In genomic region chr1:201205036-201205435, GRCh38 we compare ENCODE assay signal across 26 cellular contexts. TPM values are rescaled to one million over a fixed set of nuclear protein-coding genes. Genes with fewer than 3 reads are reported as not detected.
"Had no signal": no experiment of that assay in that cellular context is flagged by ENCODE, and none has a peak within 500 bp of the region (broad histone marks: within the 10 kb centered on the region; RNA-seq: fewer than 3 reads in every experiment).

No MANE protein-coding gene starts in this region.

- FAIRE-seq: urothelium cell line had no signal

- H3K4me3 ChIP-seq: stomach, suprapubic skin, testis, thoracic aorta, thyroid gland, tibial artery, tibial nerve, transverse colon, upper lobe of left lung, upper lobe of right lung, uterus, vagina had no signal

- H3K4me1 ChIP-seq: stomach, suprapubic skin, testis, thyroid gland, tibial artery, tibial nerve, transverse colon, upper lobe of left lung, upper lobe of right lung, uterus, vagina had no signal

- H3K36me3 ChIP-seq: stomach, suprapubic skin, thoracic aorta, thyroid gland, tibial artery, tibial nerve, transverse colon, upper lobe of left lung, upper lobe of right lung, uterus, vagina had no signal

- DNase-seq: stimulated activated CD4-positive, alpha-beta T cell treated with anti-CD3 and anti-CD28 coated beads, Interleukin-2, amount 100 ng/mL, for 48 hours; stimulated activated CD4-positive, alpha-beta T cell treated with anti-CD3 and anti-CD28 coated beads, Interleukin-4, amount 100 ng/mL, for 1 hour; stimulated activated CD4-positive, alpha-beta T cell treated with anti-CD3 and anti-CD28 coated beads, Interleukin-4, amount 100 ng/mL, for 24 hours; stimulated activated CD4-positive, alpha-beta T cell treated with anti-CD3 and anti-CD28 coated beads, Interleukin-4, amount 100 ng/mL, for 4 hours; stimulated activated CD8-positive, alpha-beta memory T cell treated with anti-CD3 and anti-CD28 coated beads, Interleukin-4, amount 100 ng/mL, for 48 hours; stimulated activated naive B cell treated with anti-CD40 and anti-IgM and Interleukin-4, amounts not matched to agents 10 μg/mL and 1 μg/mL and 100 μg/mL, for 72 hours; stimulated activated naive CD4-positive, alpha-beta T cell; stimulated activated naive CD4-positive, alpha-beta T cell treated with Interleukin-2 at 50 U/mL for 16 hours; stimulated activated naive CD8-positive, alpha-beta T cell treated with anti-CD3 and anti-CD28 coated beads, Interleukin-15, amount 100 ng/mL, for 72 hours; stimulated activated naive CD8-positive, alpha-beta T cell treated with anti-CD3 and anti-CD28 coated beads, Interleukin-15, Interleukin-2, amounts not matched to agents 100 U/mL and 50 U/mL, for 24 hours; stomach; substantia nigra; testis; thyroid gland; tibial artery; transverse colon; trophoblast cell; upper lobe of right lung; uterus had no signal

- H3K27ac ChIP-seq: stomach, suprapubic skin, testis, thoracic aorta, thyroid gland, tibial artery, tibial nerve, transverse colon, upper lobe of left lung, upper lobe of right lung, uterus, vagina had no signal

- H3K27me3 ChIP-seq: stomach, testis, thyroid gland, tibial artery, tibial nerve, transverse colon, upper lobe of left lung, upper lobe of right lung, uterus, vagina had no signal

- H3K9me3 ChIP-seq: stomach, suprapubic skin, testis, thoracic aorta, thyroid gland, tibial artery, tibial nerve, transverse colon, upper lobe of left lung, upper lobe of right lung, uterus, vagina had no signal

RNA-seq across cellular contexts. Expression of gene IGFN1, which starts 14.4 kb away (rescaled TPM):
- total RNA-seq: subcutaneous adipose tissue, thoracic aorta, tibial nerve, vagina had no signal
